Comparison of ENCODE assay signal across 1 cellular context in genomic region chr3:45054196-45054857, GRCh38.
TF ChIP-seq lines count a peak whose summit lies in the region.

No MANE protein-coding gene starts in this region.

TF ChIP-seq in K562, 482 proteins besides CTCF, POLR2A, EP300 and RAD21 (continued from another document and continues in another):
- TF ChIP-seq, protein P1, sequence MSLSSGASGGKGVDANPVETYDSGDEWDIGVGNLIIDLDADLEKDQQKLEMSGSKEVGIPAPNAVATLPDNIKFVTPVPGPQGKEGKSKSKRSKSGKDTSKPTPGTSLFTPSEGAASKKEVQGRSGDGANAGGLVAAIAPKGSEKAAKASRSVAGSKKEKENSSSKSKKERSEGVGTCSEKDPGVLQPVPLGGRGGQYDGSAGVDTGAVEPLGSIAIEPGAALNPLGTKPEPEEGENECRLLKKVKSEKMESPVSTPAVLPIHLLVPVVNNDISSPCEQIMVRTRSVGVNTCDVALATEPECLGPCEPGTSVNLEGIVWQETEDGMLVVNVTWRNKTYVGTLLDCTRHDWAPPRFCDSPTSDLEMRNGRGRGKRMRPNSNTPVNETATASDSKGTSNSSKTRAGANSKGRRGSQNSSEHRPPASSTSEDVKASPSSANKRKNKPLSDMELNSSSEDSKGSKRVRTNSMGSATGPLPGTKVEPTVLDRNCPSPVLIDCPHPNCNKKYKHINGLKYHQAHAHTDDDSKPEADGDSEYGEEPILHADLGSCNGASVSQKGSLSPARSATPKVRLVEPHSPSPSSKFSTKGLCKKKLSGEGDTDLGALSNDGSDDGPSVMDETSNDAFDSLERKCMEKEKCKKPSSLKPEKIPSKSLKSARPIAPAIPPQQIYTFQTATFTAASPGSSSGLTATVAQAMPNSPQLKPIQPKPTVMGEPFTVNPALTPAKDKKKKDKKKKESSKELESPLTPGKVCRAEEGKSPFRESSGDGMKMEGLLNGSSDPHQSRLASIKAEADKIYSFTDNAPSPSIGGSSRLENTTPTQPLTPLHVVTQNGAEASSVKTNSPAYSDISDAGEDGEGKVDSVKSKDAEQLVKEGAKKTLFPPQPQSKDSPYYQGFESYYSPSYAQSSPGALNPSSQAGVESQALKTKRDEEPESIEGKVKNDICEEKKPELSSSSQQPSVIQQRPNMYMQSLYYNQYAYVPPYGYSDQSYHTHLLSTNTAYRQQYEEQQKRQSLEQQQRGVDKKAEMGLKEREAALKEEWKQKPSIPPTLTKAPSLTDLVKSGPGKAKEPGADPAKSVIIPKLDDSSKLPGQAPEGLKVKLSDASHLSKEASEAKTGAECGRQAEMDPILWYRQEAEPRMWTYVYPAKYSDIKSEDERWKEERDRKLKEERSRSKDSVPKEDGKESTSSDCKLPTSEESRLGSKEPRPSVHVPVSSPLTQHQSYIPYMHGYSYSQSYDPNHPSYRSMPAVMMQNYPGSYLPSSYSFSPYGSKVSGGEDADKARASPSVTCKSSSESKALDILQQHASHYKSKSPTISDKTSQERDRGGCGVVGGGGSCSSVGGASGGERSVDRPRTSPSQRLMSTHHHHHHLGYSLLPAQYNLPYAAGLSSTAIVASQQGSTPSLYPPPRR (CRISPR knock-in tag; IDR thresholded peaks at IDR 0.05; ENCODE audit: borderline replicate concordance): no peak
- no peak for TF ChIP-seq RBFOX2 (IDR thresholded peaks at IDR 0.05; ENCODE audit: low read depth, low read length)
- TF ChIP-seq, protein P2, sequence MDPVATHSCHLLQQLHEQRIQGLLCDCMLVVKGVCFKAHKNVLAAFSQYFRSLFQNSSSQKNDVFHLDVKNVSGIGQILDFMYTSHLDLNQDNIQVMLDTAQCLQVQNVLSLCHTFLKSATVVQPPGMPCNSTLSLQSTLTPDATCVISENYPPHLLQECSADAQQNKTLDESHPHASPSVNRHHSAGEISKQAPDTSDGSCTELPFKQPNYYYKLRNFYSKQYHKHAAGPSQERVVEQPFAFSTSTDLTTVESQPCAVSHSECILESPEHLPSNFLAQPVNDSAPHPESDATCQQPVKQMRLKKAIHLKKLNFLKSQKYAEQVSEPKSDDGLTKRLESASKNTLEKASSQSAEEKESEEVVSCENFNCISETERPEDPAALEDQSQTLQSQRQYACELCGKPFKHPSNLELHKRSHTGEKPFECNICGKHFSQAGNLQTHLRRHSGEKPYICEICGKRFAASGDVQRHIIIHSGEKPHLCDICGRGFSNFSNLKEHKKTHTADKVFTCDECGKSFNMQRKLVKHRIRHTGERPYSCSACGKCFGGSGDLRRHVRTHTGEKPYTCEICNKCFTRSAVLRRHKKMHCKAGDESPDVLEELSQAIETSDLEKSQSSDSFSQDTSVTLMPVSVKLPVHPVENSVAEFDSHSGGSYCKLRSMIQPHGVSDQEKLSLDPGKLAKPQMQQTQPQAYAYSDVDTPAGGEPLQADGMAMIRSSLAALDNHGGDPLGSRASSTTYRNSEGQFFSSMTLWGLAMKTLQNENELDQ (CRISPR knock-in tag; IDR thresholded peaks at IDR 0.05; ENCODE audit: borderline replicate concordance): no peak
- TF ChIP-seq, protein P3, sequence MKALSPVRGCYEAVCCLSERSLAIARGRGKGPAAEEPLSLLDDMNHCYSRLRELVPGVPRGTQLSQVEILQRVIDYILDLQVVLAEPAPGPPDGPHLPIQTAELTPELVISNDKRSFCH (CRISPR knock-in tag; IDR thresholded peaks at IDR 0.05): peak; percentile 84; the same call in 1 of the 2 replicates
- TF ChIP-seq, protein P3 (tag; IDR thresholded peaks at IDR 0.05): peak; percentile 99
- no peak for TF ChIP-seq MCM5 (IDR thresholded peaks at IDR 0.05; ENCODE audit: low read depth)
- no peak for TF ChIP-seq GTF2F1 (IDR thresholded peaks at IDR 0.05; ENCODE audit: low read depth, low read length)
- TF ChIP-seq FOXJ2 (tag; IDR thresholded peaks at IDR 0.05): peak; percentile 74
- TF ChIP-seq TAF15 (IDR thresholded peaks at IDR 0.05; ENCODE audit: low read depth, low read length): no peak
- no peak for TF ChIP-seq CBFA2T3 (IDR thresholded peaks at IDR 0.05)
- TF ChIP-seq ZNF644 (tag; IDR thresholded peaks at IDR 0.05; ENCODE audit: low read depth): peak; percentile 96
- no peak for TF ChIP-seq HCFC1 (IDR thresholded peaks at IDR 0.05; ENCODE audit: low read depth, low read length)
- no peak for TF ChIP-seq ZNF232 (CRISPR knock-in tag; IDR thresholded peaks at IDR 0.05)
- no peak for TF ChIP-seq TCF7L2 (IDR thresholded peaks at IDR 0.05; ENCODE audit: low read depth, low read length)
- TF ChIP-seq STAT5B (CRISPR knock-in tag; IDR thresholded peaks at IDR 0.05): peak; percentile 77
- peak; percentile 90 for TF ChIP-seq ZNF239 (CRISPR knock-in tag; IDR thresholded peaks at IDR 0.05)
- TF ChIP-seq ATF6 (CRISPR knock-in tag; IDR thresholded peaks at IDR 0.05): no peak
- TF ChIP-seq, protein P4, sequence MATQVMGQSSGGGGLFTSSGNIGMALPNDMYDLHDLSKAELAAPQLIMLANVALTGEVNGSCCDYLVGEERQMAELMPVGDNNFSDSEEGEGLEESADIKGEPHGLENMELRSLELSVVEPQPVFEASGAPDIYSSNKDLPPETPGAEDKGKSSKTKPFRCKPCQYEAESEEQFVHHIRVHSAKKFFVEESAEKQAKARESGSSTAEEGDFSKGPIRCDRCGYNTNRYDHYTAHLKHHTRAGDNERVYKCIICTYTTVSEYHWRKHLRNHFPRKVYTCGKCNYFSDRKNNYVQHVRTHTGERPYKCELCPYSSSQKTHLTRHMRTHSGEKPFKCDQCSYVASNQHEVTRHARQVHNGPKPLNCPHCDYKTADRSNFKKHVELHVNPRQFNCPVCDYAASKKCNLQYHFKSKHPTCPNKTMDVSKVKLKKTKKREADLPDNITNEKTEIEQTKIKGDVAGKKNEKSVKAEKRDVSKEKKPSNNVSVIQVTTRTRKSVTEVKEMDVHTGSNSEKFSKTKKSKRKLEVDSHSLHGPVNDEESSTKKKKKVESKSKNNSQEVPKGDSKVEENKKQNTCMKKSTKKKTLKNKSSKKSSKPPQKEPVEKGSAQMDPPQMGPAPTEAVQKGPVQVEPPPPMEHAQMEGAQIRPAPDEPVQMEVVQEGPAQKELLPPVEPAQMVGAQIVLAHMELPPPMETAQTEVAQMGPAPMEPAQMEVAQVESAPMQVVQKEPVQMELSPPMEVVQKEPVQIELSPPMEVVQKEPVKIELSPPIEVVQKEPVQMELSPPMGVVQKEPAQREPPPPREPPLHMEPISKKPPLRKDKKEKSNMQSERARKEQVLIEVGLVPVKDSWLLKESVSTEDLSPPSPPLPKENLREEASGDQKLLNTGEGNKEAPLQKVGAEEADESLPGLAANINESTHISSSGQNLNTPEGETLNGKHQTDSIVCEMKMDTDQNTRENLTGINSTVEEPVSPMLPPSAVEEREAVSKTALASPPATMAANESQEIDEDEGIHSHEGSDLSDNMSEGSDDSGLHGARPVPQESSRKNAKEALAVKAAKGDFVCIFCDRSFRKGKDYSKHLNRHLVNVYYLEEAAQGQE (CRISPR knock-in tag; IDR thresholded peaks at IDR 0.05; ENCODE audit: low read depth): 0 out of 2 replicates have a peak, but pooled peaks have one; percentile 48
- no peak for TF ChIP-seq HDAC6 (IDR thresholded peaks at IDR 0.05; ENCODE audit: low read depth, low read length)
- no peak for TF ChIP-seq ZNF511 (CRISPR knock-in tag; IDR thresholded peaks at IDR 0.05)
- TF ChIP-seq ZNF592 (IDR thresholded peaks at IDR 0.05): peak; percentile 100
- no peak for TF ChIP-seq ETV5 (CRISPR knock-in tag; IDR thresholded peaks at IDR 0.05; ENCODE audit: low read depth)
- TF ChIP-seq, protein P5, sequence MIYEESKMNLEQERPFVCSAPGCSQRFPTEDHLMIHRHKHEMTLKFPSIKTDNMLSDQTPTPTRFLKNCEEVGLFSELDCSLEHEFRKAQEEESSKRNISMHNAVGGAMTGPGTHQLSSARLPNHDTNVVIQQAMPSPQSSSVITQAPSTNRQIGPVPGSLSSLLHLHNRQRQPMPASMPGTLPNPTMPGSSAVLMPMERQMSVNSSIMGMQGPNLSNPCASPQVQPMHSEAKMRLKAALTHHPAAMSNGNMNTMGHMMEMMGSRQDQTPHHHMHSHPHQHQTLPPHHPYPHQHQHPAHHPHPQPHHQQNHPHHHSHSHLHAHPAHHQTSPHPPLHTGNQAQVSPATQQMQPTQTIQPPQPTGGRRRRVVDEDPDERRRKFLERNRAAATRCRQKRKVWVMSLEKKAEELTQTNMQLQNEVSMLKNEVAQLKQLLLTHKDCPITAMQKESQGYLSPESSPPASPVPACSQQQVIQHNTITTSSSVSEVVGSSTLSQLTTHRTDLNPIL (CRISPR knock-in tag; IDR thresholded peaks at IDR 0.05): peak; percentile 95
- no peak for TF ChIP-seq HDAC2 (IDR thresholded peaks at IDR 0.05)
- TF ChIP-seq ZNF583 (CRISPR knock-in tag; IDR thresholded peaks at IDR 0.05): peak; percentile 98
- peak; percentile 94 for TF ChIP-seq ZNF79 (CRISPR knock-in tag; IDR thresholded peaks at IDR 0.05; ENCODE audit: low read depth)
- TF ChIP-seq HDAC3 (IDR thresholded peaks at IDR 0.05; ENCODE audit: borderline replicate concordance, partially characterized antibody): no peak
- TF ChIP-seq TSC22D4 (tag; IDR thresholded peaks at IDR 0.05): no peak
- TF ChIP-seq SRSF1 (IDR thresholded peaks at IDR 0.05; ENCODE audit: low read depth, low read length): no peak
- TF ChIP-seq PHB2 (IDR thresholded peaks at IDR 0.05; ENCODE audit: low read depth): no peak
- peak; percentile 98 for TF ChIP-seq HDAC8 (tag; IDR thresholded peaks at IDR 0.05)
- TF ChIP-seq CC2D1A (IDR thresholded peaks at IDR 0.05): no peak
- TF ChIP-seq ZNF133 (CRISPR knock-in tag; IDR thresholded peaks at IDR 0.05): peak; percentile 88
- no peak for TF ChIP-seq CTCFL (IDR thresholded peaks at IDR 0.05; ENCODE audit: borderline replicate concordance, insufficient read depth, low read depth, low read length, poor library complexity, severe bottlenecking)
- TF ChIP-seq MITF (IDR thresholded peaks at IDR 0.05): no peak
